ENCODE assay signal across 16 cellular contexts in genomic region chr19:13977803-13978202, GRCh38. TPM values are rescaled to one million over a fixed set of nuclear protein-coding genes. Genes with fewer than 3 reads are reported as not detected.
DNase-seq lines count a peak whose midpoint lies in the region; ATAC-seq and TF ChIP-seq lines count a peak whose summit lies in the region.
"Had no signal": no experiment of that assay in that cellular context is flagged by ENCODE, and none has a peak within 500 bp of the region (broad histone marks: within the 10 kb centered on the region; RNA-seq: fewer than 3 reads in every experiment).

No MANE protein-coding gene starts in this region.

- intact Hi-C loops in vagina (cut with DNase I) (no loop called here), PC-9 (cut with micrococcal nuclease; ENCODE audit: unreplicated experiment) (no loop called here)

- H3K4me3 ChIP-seq in hepatocyte (no peak overlapping the region), vagina (peak overlapping the region in 1 of 2 donors; percentile 52), PC-9 (no peak overlapping the region)
- H3K4me3 ChIP-seq: GM12878 had no signal

- H3K27me3 ChIP-seq in hepatocyte (no peaks in the 10 kb centered on the region), vagina (no peaks in the 10 kb centered on the region), PC-9 (ENCODE audit: insufficient read depth, low read depth) (no peaks in the 10 kb centered on the region)

- H3K36me3 Mint-ChIP-seq in progenitor cell of endocrine pancreas (ENCODE audit: insufficient read depth) = peaks cover 11% of the 10 kb centered on the region

- H3K4me1 Mint-ChIP-seq in stimulated activated naive CD8-positive, alpha-beta T cell treated with anti-CD3 and anti-CD28 coated beads, Interleukin-15, amount 100 ng/mL, for 72 hours = peaks cover 54% of the 10 kb centered on the region
- peaks cover 2% of the 10 kb centered on the region for H3K4me1 Mint-ChIP-seq in progenitor cell of endocrine pancreas (ENCODE audit: low read depth)

- ATAC-seq in stimulated activated naive CD8-positive, alpha-beta T cell treated with anti-CD3 and anti-CD28 coated beads, Interleukin-15, amount 100 ng/mL, for 72 hours = no peak
- ATAC-seq in stimulated activated naive CD8-positive, alpha-beta T cell treated with anti-CD3 and anti-CD28 coated beads, Interleukin-15, Interleukin-2, amounts not matched to agents 100 U/mL and 50 U/mL, for 24 hours = no peak
- no peak for ATAC-seq in HG02840 (IDR thresholded peaks at IDR 0.05; ENCODE audit: low FRiP score, unreplicated experiment)
- ATAC-seq: GM12878 had no signal

- BruUV-seq in PC-9 (replicated peaks; lab: Mats Ljungman, UMichigan) = no TSS peak

- H3K9me3 ChIP-seq in hepatocyte (ENCODE audit: low read depth) (no peaks in the 10 kb centered on the region), vagina (no peaks in the 10 kb centered on the region), PC-9 (ENCODE audit: insufficient read depth, low read depth) (no peaks in the 10 kb centered on the region)

- H4K20me1 ChIP-seq in hepatocyte (ENCODE audit: insufficient read depth, poor library complexity, severe bottlenecking) (no peaks in the 10 kb centered on the region), PC-9 (ENCODE audit: insufficient read depth) (no peaks in the 10 kb centered on the region)

- no peaks in the 10 kb centered on the region for H3K27me3 Mint-ChIP-seq in stimulated activated naive CD8-positive, alpha-beta T cell treated with anti-CD3 and anti-CD28 coated beads, Interleukin-15, amount 100 ng/mL, for 72 hours
- H3K27me3 Mint-ChIP-seq in progenitor cell of endocrine pancreas = no peaks in the 10 kb centered on the region
- H3K27me3 Mint-ChIP-seq: activated B cell treated with CpG ODN at 0.5 μM for 24 hours had no signal

- H3K27ac ChIP-seq in hepatocyte (peak overlapping the region; percentile 77), vagina (peak overlapping the region; percentile 80), PC-9 (no peak overlapping the region)

- H3K9me2 ChIP-seq in hepatocyte (replicated peaks; ENCODE audit: insufficient read depth) (no peaks in the 10 kb centered on the region), PC-9 (ENCODE audit: insufficient read depth) (no peaks in the 10 kb centered on the region)

- WGBS in hepatocyte (ENCODE audit: low lambda C conversion rate, missing lambda C conversion rate) = 92% methylated on average over 10 of the region's 12 CpGs

- H3K9me3 Mint-ChIP-seq in stimulated activated naive CD8-positive, alpha-beta T cell treated with anti-CD3 and anti-CD28 coated beads, Interleukin-15, amount 100 ng/mL, for 72 hours = no peaks in the 10 kb centered on the region
- no peaks in the 10 kb centered on the region for H3K9me3 Mint-ChIP-seq in progenitor cell of endocrine pancreas (ENCODE audit: low read depth)
- H3K9me3 Mint-ChIP-seq: activated B cell treated with CpG ODN at 0.5 μM for 24 hours had no signal

- H3K4me2 ChIP-seq in hepatocyte = peak overlapping the region; percentile 97
- H3K4me2 ChIP-seq in PC-9 = no peak overlapping the region

- POLR2A ChIA-PET in PC-9 (lab: Charles Lee; ENCODE audit: unreplicated experiment) = interaction anchor here (0.7 kb wide), 1 partner anchor 51 kb away, joined by 3 read pairs; no protein-coding TSS in a partner anchor

- no peaks in the 10 kb centered on the region for H3K79me2 ChIP-seq in hepatocyte
- no peaks in the 10 kb centered on the region for H3K79me2 ChIP-seq in PC-9 (ENCODE audit: low read depth)

- TF ChIP-seq CTCF in hepatocyte (IDR thresholded peaks at IDR 0.05; ENCODE audit: poor library complexity) (no peak), progenitor cell of endocrine pancreas (IDR thresholded peaks at IDR 0.05; ENCODE audit: unreplicated experiment) (no peak), vagina (IDR thresholded peaks at IDR 0.05) (no peak), PC-9 (conservative IDR thresholded peaks at IDR 0.05) (no peak)

- H3K27ac Mint-ChIP-seq in stimulated activated naive CD8-positive, alpha-beta T cell treated with anti-CD3 and anti-CD28 coated beads, Interleukin-15, amount 100 ng/mL, for 72 hours = peak overlapping the region in 1 of 2 donors; percentile 67
- H3K27ac Mint-ChIP-seq in progenitor cell of endocrine pancreas = no peak overlapping the region
- H3K27ac Mint-ChIP-seq: activated B cell treated with CpG ODN at 0.5 μM for 24 hours had no signal

- peak overlapping the region; percentile 33 for H2AFZ ChIP-seq in hepatocyte
- H2AFZ ChIP-seq in PC-9 = no peak overlapping the region

- CTCF ChIA-PET in PC-9 (lab: Charles Lee) = no interaction called here

- DNase-seq in stimulated activated naive CD8-positive, alpha-beta T cell treated with anti-CD3 and anti-CD28 coated beads, Interleukin-15, amount 100 ng/mL, for 72 hours = no peak
- DNase-seq in stimulated activated naive CD8-positive, alpha-beta T cell treated with anti-CD3 and anti-CD28 coated beads, Interleukin-15, Interleukin-2, amounts not matched to agents 100 U/mL and 50 U/mL, for 24 hours = no peak
- DNase-seq in hepatocyte (ENCODE audit: low spot score) (no peak), progenitor cell of endocrine pancreas (ENCODE audit: low spot score, unreplicated experiment) (no peak), vagina (ENCODE audit: extremely low spot score in 2 of 2) (no peak), CD1c-positive myeloid dendritic cell (ENCODE audit: extremely low spot score) (no peak), PC-9 (no peak)
- DNase-seq: activated B cell treated with CpG ODN at 0.5 μM for 24 hours; DND-41; effector CD4-positive, alpha-beta T cell; NCI-H1436 treated with DMSO at 0.1 percent for 48 hours had no signal

- peak overlapping the region; percentile 58 to 80 for H3K4me3 Mint-ChIP-seq in stimulated activated naive CD8-positive, alpha-beta T cell treated with anti-CD3 and anti-CD28 coated beads, Interleukin-15, amount 100 ng/mL, for 72 hours
- H3K4me3 Mint-ChIP-seq in progenitor cell of endocrine pancreas (ENCODE audit: low read depth) = peak overlapping the region; percentile 49

- H3K36me3 ChIP-seq in hepatocyte (replicated peaks; ENCODE audit: insufficient read depth, low read depth) (no peaks in the 10 kb centered on the region), vagina (peaks cover 0 to 6% of the 10 kb centered on the region in 2 donors), PC-9 (ENCODE audit: low read depth) (no peaks in the 10 kb centered on the region)

- TF ChIP-seq POLR2A in vagina (IDR thresholded peaks at IDR 0.05) = no peak

- H3K4me1 ChIP-seq in hepatocyte (ENCODE audit: insufficient read depth) (peaks cover 12% of the 10 kb centered on the region), vagina (peaks cover 18% of the 10 kb centered on the region), PC-9 (replicated peaks; ENCODE audit: insufficient read depth) (no peaks in the 10 kb centered on the region)

- H3F3A ChIP-seq in PC-9 (ENCODE audit: insufficient read depth, low read depth) = peaks cover 16% of the 10 kb centered on the region

RNA-seq across cellular contexts. Expression of gene DCAF15, which starts 25.5 kb away (rescaled TPM):
- total RNA-seq in hepatocyte (9.3 and 13.4 TPM in 2 replicates), progenitor cell of endocrine pancreas (57.3 and 65.5 TPM in 2 replicates), vagina (20.6 TPM), PC-9 (2021) (31.7 and 35.3 TPM in 2 replicates)
- polyA plus RNA-seq in hepatocyte = 16.4 and 19.0 TPM in 2 replicates

RNA-seq across cellular contexts. Expression of gene RFX1, which starts 28.3 kb away (rescaled TPM):
- total RNA-seq in hepatocyte (2.2 and 4.2 TPM in 2 replicates), progenitor cell of endocrine pancreas (26.5 and 30.6 TPM in 2 replicates), vagina (9.6 TPM), PC-9 (2021) (20.6 and 25.5 TPM in 2 replicates)
- 2.4 and 4.1 TPM in 2 replicates for polyA plus RNA-seq in hepatocyte

RNA-seq across cellular contexts. Expression of gene PODNL1, which starts 39.6 kb away (rescaled TPM):
- 0.17 TPM in 1 of 2 replicates, not detected in the other for total RNA-seq in hepatocyte
- polyA plus RNA-seq in hepatocyte = 2.4 and 3.3 TPM in 2 replicates
- total RNA-seq in progenitor cell of endocrine pancreas = not detected in 2 replicates
- total RNA-seq in vagina = 5.2 TPM
- 3.2 and 6.4 TPM in 2 replicates for total RNA-seq in PC-9 (2021)
- total RNA-seq: activated B cell treated with CpG ODN at 0.5 μM for 24 hours, GM12878, SK-MEL-5 had no signal

RNA-seq across cellular contexts. Expression of gene RLN3, which starts 50.1 kb away (rescaled TPM):
- not detected in 2 replicates for total RNA-seq in hepatocyte
- not detected in 2 replicates for polyA plus RNA-seq in hepatocyte
- total RNA-seq in progenitor cell of endocrine pancreas = not detected in 2 replicates
- not detected for total RNA-seq in vagina
- not detected in 2 replicates for total RNA-seq in PC-9 (2021)
- total RNA-seq: activated B cell treated with CpG ODN at 0.5 μM for 24 hours, glomerular endothelial cell, GM12878, H7, SK-MEL-5 had no signal
- polyA plus RNA-seq: GM12878 had no signal

RNA-seq across cellular contexts. Expression of gene IL27RA, which starts 53.8 kb away (rescaled TPM):
- total RNA-seq in hepatocyte = 1.9 and 2.0 TPM in 2 replicates
- polyA plus RNA-seq in hepatocyte = 1.7 and 2.3 TPM in 2 replicates
- 3.4 and 3.7 TPM in 2 replicates for total RNA-seq in progenitor cell of endocrine pancreas
- 1.5 TPM for total RNA-seq in vagina
- total RNA-seq in PC-9 (2021) = 7.8 and 11.9 TPM in 2 replicates
